Comparison of ENCODE assay signal across 34 cellular contexts in the genomic region with DNA sequence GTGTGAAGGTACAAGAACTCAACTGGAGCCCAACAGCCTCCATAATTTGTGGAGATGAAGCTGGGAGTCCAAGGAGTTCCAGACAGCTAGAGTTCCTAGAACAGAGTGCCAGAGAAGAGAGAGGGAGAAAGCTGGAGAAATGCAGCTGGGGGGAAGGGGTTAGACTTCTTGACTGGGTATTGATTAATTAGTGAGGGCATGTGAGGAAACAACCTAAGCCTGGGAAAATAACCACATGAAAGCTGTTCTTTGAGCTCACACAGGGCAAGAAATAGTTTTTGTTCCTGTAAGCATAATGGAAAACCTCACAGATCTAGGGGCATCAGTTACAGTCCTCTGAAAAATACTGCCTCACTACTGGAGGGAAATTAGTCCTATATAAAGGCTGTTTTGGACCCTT.
"Had no signal": no experiment of that assay in that cellular context is flagged by ENCODE, and none has a peak within 500 bp of the region (broad histone marks: within the 10 kb centered on the region; RNA-seq: fewer than 3 reads in every experiment).

No MANE protein-coding gene starts in this region.

- ATAC-seq: activated CD8-positive, alpha-beta memory T cell treated with anti-CD3 and anti-CD28 coated beads, Interleukin-2, amount 10 ng/mL, durations not matched to agents 7 days and 5 days; activated naive CD4-positive, alpha-beta T cell treated with anti-CD3 and anti-CD28 coated beads, Interleukin-2, amount 50 U/mL, for 72 hours; activated T-cell treated with anti-CD3 and anti-CD28 coated beads, Interleukin-2, amount 50 U/mL, for 72 hours; activated T-helper 17 cell treated with anti-CD3 and anti-CD28 coated beads, Interleukin-2, amount 50 U/mL, for 72 hours had no signal

- DNase-seq: activated CD4-positive, alpha-beta memory T cell treated with anti-CD3 and anti-CD28 coated beads, Interleukin-2, amount 10 ng/mL, durations not matched to agents 7 days and 5 days; activated CD4-positive, alpha-beta T cell treated with anti-CD3 and anti-CD28 coated beads for 1 hour; activated CD4-positive, alpha-beta T cell treated with anti-CD3 and anti-CD28 coated beads for 48 hours; activated CD4-positive, CD25-positive, alpha-beta regulatory T cell; activated CD8-positive, alpha-beta memory T cell treated with anti-CD3 and anti-CD28 coated beads for 24 hours; activated CD8-positive, alpha-beta memory T cell treated with anti-CD3 and anti-CD28 coated beads, Interleukin-2, amount 10 ng/mL, durations not matched to agents 7 days and 5 days; activated CD8-positive, alpha-beta memory T cell treated with anti-CD3 and anti-CD28 coated beads, Interleukin-2, amount 50 U/mL, for 48 hours; activated gamma-delta T cell treated with Interleukin-2 at 50 U/mL for 16 hours; activated naive CD4-positive, alpha-beta T cell treated with anti-CD3 and anti-CD28 coated beads for 36 hours; activated T-cell treated with anti-CD3 and anti-CD28 coated beads, Interleukin-2, amount 50 U/mL, for 1 hour; activated T-cell treated with anti-CD3 and anti-CD28 coated beads, Interleukin-2, amount 50 U/mL, for 72 hours; adrenal gland; caudate nucleus; cerebellar nuclear complex; MG63; NCI-H1048; NCI-H1105 treated with DMSO at 0.1 percent for 48 hours; NCI-H1436; NCI-H1694; NCI-H1930; NCI-H2081 treated with DMSO at 0.1 percent for 48 hours; NCI-H345; NCI-H524 treated with DMSO at 0.1 percent for 48 hours; NK-92 treated with Interleukin-12 subunit alpha and Interleukin-12 subunit beta, amount 100 ng/mL, for 24 hours; PC-9; Right ventricle myocardium superior; T1000; WERI-Rb-1 had no signal

- H3K4me2 ChIP-seq: PC-9 had no signal

- H3K27me3 ChIP-seq: adrenal gland, MG63 had no signal

- H3K27ac ChIP-seq: adrenal gland, PC-9, RWPE1, WERI-Rb-1 had no signal

- H2AFZ ChIP-seq: PC-9 had no signal

- H3K4me3 ChIP-seq: adrenal gland, MG63, PC-9 had no signal

- FAIRE-seq: astrocyte, bronchial epithelial cell, RCC 7860 had no signal

- H3K9me3 ChIP-seq: MG63 had no signal

- H3K36me3 ChIP-seq: adrenal gland, MG63, WERI-Rb-1 had no signal

- H3K4me1 ChIP-seq: adrenal gland had no signal
